Comparison of ENCODE assay signal across 27 cellular contexts in the genomic region with DNA sequence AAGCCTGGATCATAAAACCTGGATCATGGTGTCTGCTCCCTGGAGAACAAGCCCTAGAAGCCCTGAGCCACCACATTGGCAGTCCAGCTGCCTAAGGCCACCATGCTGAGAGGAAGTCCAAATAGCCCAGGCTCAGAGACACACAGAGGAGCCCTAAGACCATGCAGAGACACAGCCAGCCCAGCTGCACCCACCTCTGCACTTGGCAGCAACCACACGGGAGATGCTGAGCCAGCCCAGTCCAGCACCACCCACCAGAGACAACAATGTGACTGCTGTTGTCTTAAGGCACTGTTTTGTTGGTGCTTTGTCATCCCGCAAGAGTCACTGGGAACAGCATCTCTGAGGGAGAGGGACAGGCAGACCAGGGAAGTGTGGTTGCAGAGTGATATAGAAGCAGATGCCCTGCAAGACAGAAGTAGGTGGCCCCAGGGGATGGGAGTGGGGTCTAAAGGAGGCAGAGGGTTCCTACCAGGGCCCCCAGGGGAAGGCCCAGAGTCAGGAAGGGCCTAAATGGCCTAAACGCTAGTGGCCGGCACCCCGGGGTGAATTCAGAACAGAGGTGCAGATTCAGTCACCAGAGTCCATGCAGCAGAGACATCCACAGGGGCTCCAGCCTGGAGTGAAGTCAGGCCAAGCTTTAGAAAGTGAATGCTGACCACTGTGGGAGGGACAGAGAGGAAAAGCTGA.
"Had no signal": no experiment of that assay in that cellular context is flagged by ENCODE, and none has a peak within 500 bp of the region (broad histone marks: within the 10 kb centered on the region; RNA-seq: fewer than 3 reads in every experiment).

No MANE protein-coding gene starts in this region.

- H3K27ac Mint-ChIP-seq: activated T-cell treated with anti-CD3 and anti-CD28 coated beads, Interleukin-2, amount 50 U/mL, for 24 hours; natural killer cell; progenitor cell of endocrine pancreas; T-helper 17 cell had no signal

- H3K9ac ChIP-seq: SK-N-SH had no signal

- H3K4me1 Mint-ChIP-seq: central memory CD8-positive, alpha-beta T cell; natural killer cell; T-helper 17 cell had no signal

- H3K36me3 Mint-ChIP-seq: natural killer cell had no signal

- DNase-seq: activated CD4-positive, alpha-beta T cell treated with anti-CD3 and anti-CD28 coated beads for 48 hours; activated CD4-positive, alpha-beta T cell treated with anti-CD3 and anti-CD28 coated beads, Interleukin-2, amount 50 U/mL, for 48 hours; activated CD8-positive, alpha-beta memory T cell treated with anti-CD3 and anti-CD28 coated beads, Interleukin-2, amount 50 U/mL, for 4 hours; activated gamma-delta T cell; activated naive CD4-positive, alpha-beta T cell treated with anti-CD3 and anti-CD28 coated beads, Interleukin-2, amount 50 U/mL, for 16 hours; activated T-cell treated with anti-CD3 and anti-CD28 coated beads, Interleukin-2, amount 50 U/mL, for 24 hours; amniotic stem cell; dermis blood vessel endothelial cell; effector CD8-positive, alpha-beta T cell; lower lobe of right lung; mesenchymal stem cell; natural killer cell; SK-N-SH; stimulated activated CD4-positive, alpha-beta T cell treated with anti-CD3 and anti-CD28 coated beads, Interleukin-15, amount 100 ng/mL, for 24 hours; stimulated activated CD4-positive, alpha-beta T cell treated with anti-CD3 and anti-CD28 coated beads, Interleukin-2, amount 100 ng/mL, for 24 hours; stimulated activated naive CD4-positive, alpha-beta T cell treated with Interleukin-2 at 50 U/mL for 16 hours; T-helper 17 cell; T1000; WERI-Rb-1 had no signal

- H2AFZ ChIP-seq: hepatocyte had no signal

- H3K9me3 ChIP-seq: breast epithelium, gastroesophageal sphincter, lower lobe of right lung, neutrophil, SK-N-SH, tibial nerve had no signal

- H3K4me3 ChIP-seq: breast epithelium, gastroesophageal sphincter, hepatocyte, lower lobe of right lung, smooth muscle cell, tibial nerve had no signal

- H3K4me1 ChIP-seq: breast epithelium, gastroesophageal sphincter, lower lobe of right lung, tibial nerve had no signal

- H3K4me2 ChIP-seq: hepatocyte, SK-N-SH, smooth muscle cell had no signal

- H3K36me3 ChIP-seq: breast epithelium, gastroesophageal sphincter, lower lobe of right lung, neutrophil, tibial nerve, WERI-Rb-1 had no signal

- H3K4me3 Mint-ChIP-seq: activated T-cell treated with anti-CD3 and anti-CD28 coated beads, Interleukin-2, amount 50 U/mL, for 24 hours; central memory CD8-positive, alpha-beta T cell; natural killer cell; T-helper 17 cell had no signal

- H3K9me3 Mint-ChIP-seq: activated T-cell treated with anti-CD3 and anti-CD28 coated beads, Interleukin-2, amount 50 U/mL, for 24 hours; central memory CD8-positive, alpha-beta T cell; natural killer cell had no signal

- H3K27me3 ChIP-seq: breast epithelium, hepatocyte had no signal

- H3K27ac ChIP-seq: breast epithelium, gastroesophageal sphincter, hepatocyte, lower lobe of right lung, neutrophil, tibial nerve, WERI-Rb-1 had no signal
